Comparison of ENCODE assay signal across 28 cellular contexts in the genomic region with DNA sequence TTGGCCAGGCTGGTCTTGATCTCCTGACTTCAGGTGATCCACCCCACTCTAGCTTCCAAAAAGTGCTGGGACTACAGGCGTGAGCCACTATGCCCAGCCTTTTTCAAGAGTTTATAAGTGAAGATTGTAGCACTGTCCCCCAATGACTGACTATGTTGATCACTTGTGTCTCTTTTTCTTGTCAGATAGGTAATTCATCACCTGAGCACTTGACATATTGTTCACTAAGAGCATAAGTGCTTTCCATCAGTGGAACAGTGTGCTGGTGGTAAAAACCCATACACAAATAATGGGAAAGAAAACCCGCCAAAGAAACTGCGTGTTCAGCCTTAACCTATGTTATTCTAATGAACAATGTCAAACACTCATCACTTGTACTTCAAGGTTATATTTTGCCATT.
"Had no signal": no experiment of that assay in that cellular context is flagged by ENCODE, and none has a peak within 500 bp of the region (broad histone marks: within the 10 kb centered on the region; RNA-seq: fewer than 3 reads in every experiment).

No MANE protein-coding gene starts in this region.

- H3K4me3 Mint-ChIP-seq: dendritic cell treated with granulocyte-macrophage colony-stimulating factor and Interleukin-4, amounts not matched to agents 40 ng/mL and 50 ng/mL, for 4 days; endodermal cell; mesothelial cell of epicardium; naive B cell; natural killer cell treated with Interleukin-12 subunit alpha and Interleukin-12 subunit beta and Interleukin-15 and Interleukin-18, amount 100 ng/mL, for 72 hours; neural progenitor cell; stimulated activated naive B cell treated with anti-CD40 and anti-IgM and Interleukin-4, amounts not matched to agents 10 μg/mL and 1 μg/mL and 100 μg/mL, for 72 hours; stimulated activated naive CD8-positive, alpha-beta T cell treated with anti-CD3 and anti-CD28 coated beads, Interleukin-15, Interleukin-2, amounts not matched to agents 100 ng/mL and 50 ng/mL, for 24 hours had no signal

- H3K27ac ChIP-seq: epithelial cell of prostate, gastroesophageal sphincter, heart left ventricle, hepatocyte, left lung, neural progenitor cell, parathyroid adenoma, right lobe of liver, thoracic aorta, tibial nerve, upper lobe of left lung had no signal

- H3K4me2 ChIP-seq: hepatocyte, neural progenitor cell had no signal

- H3K36me3 Mint-ChIP-seq: mesothelial cell of epicardium; naive B cell; neural progenitor cell; stimulated activated naive B cell treated with anti-CD40 and anti-IgM and Interleukin-4, amounts not matched to agents 10 μg/mL and 1 μg/mL and 100 μg/mL, for 72 hours had no signal

- H3K4me1 Mint-ChIP-seq: endodermal cell; mesothelial cell of epicardium; naive B cell; neural progenitor cell; stimulated activated naive B cell treated with anti-CD40 and anti-IgM and Interleukin-4, amounts not matched to agents 10 μg/mL and 1 μg/mL and 100 μg/mL, for 72 hours had no signal

- H2AFZ ChIP-seq: hepatocyte, neural progenitor cell, parathyroid adenoma had no signal

- H3K27ac Mint-ChIP-seq: dendritic cell treated with granulocyte-macrophage colony-stimulating factor and Interleukin-4, amounts not matched to agents 40 ng/mL and 50 ng/mL, for 4 days; endodermal cell; mesothelial cell of epicardium; naive B cell; natural killer cell treated with Interleukin-12 subunit alpha and Interleukin-12 subunit beta and Interleukin-15 and Interleukin-18, amount 100 ng/mL, for 72 hours; neural progenitor cell; progenitor cell of endocrine pancreas; stimulated activated naive B cell treated with anti-CD40 and anti-IgM and Interleukin-4, amounts not matched to agents 10 μg/mL and 1 μg/mL and 100 μg/mL, for 72 hours; stimulated activated naive CD8-positive, alpha-beta T cell treated with anti-CD3 and anti-CD28 coated beads, Interleukin-15, Interleukin-2, amounts not matched to agents 100 ng/mL and 50 ng/mL, for 24 hours had no signal

- DNase-seq: effector CD8-positive, alpha-beta T cell; endodermal cell; foreskin fibroblast; heart left ventricle; kidney; left lung; mesenchymal stem cell; mucosa of descending colon; naive B cell; right lobe of liver; small intestine; stimulated activated CD4-positive, alpha-beta T cell treated with anti-CD3 and anti-CD28 coated beads, Interleukin-15, amount 100 ng/mL, for 24 hours; stimulated activated CD4-positive, alpha-beta T cell treated with anti-CD3 and anti-CD28 coated beads, Interleukin-2, amount 100 ng/mL, for 48 hours; stimulated activated naive B cell treated with anti-CD40 and anti-IgM and Interleukin-4, amounts not matched to agents 10 μg/mL and 1 μg/mL and 100 μg/mL, for 72 hours; upper lobe of left lung had no signal

- H3K4me3 ChIP-seq: gastroesophageal sphincter, heart left ventricle, hepatocyte, left lung, mucosa of descending colon, neural progenitor cell, right lobe of liver, thoracic aorta, tibial nerve, upper lobe of left lung had no signal

- H3K79me2 ChIP-seq: hepatocyte, parathyroid adenoma had no signal

- ATAC-seq: esophagus mucosa; gastroesophageal sphincter; heart left ventricle; left lung; mucosa of descending colon; natural killer cell treated with Interleukin-12 subunit alpha and Interleukin-12 subunit beta and Interleukin-15 and Interleukin-18, amount 100 ng/mL, for 72 hours; right lobe of liver; stimulated activated naive B cell treated with anti-CD40 and anti-IgM and Interleukin-4, amounts not matched to agents 10 μg/mL and 1 μg/mL and 100 μg/mL, for 72 hours had no signal

- H3K4me1 ChIP-seq: gastroesophageal sphincter, heart left ventricle, left lung, neural progenitor cell, parathyroid adenoma, right lobe of liver, tibial nerve, upper lobe of left lung had no signal

- H3K27me3 ChIP-seq: gastroesophageal sphincter, heart left ventricle, hepatocyte, left lung, neural progenitor cell, right lobe of liver, tibial nerve, upper lobe of left lung had no signal

- H3K27me3 Mint-ChIP-seq: dendritic cell treated with granulocyte-macrophage colony-stimulating factor and Interleukin-4, amounts not matched to agents 40 ng/mL and 50 ng/mL, for 4 days; naive B cell; natural killer cell treated with Interleukin-12 subunit alpha and Interleukin-12 subunit beta and Interleukin-15 and Interleukin-18, amount 100 ng/mL, for 72 hours; progenitor cell of endocrine pancreas; stimulated activated naive B cell treated with anti-CD40 and anti-IgM and Interleukin-4, amounts not matched to agents 10 μg/mL and 1 μg/mL and 100 μg/mL, for 72 hours; stimulated activated naive CD8-positive, alpha-beta T cell treated with anti-CD3 and anti-CD28 coated beads, Interleukin-15, Interleukin-2, amounts not matched to agents 100 ng/mL and 50 ng/mL, for 24 hours had no signal

- H3K36me3 ChIP-seq: gastroesophageal sphincter, heart left ventricle, left lung, neural progenitor cell, right lobe of liver, thoracic aorta, tibial nerve, upper lobe of left lung had no signal

- H3K9me3 Mint-ChIP-seq: endodermal cell; mesothelial cell of epicardium; neural progenitor cell; stimulated activated naive CD8-positive, alpha-beta T cell treated with anti-CD3 and anti-CD28 coated beads, Interleukin-15, Interleukin-2, amounts not matched to agents 100 ng/mL and 50 ng/mL, for 24 hours had no signal
